Comparison of ENCODE assay signal across 1 cellular context in the genomic region with DNA sequence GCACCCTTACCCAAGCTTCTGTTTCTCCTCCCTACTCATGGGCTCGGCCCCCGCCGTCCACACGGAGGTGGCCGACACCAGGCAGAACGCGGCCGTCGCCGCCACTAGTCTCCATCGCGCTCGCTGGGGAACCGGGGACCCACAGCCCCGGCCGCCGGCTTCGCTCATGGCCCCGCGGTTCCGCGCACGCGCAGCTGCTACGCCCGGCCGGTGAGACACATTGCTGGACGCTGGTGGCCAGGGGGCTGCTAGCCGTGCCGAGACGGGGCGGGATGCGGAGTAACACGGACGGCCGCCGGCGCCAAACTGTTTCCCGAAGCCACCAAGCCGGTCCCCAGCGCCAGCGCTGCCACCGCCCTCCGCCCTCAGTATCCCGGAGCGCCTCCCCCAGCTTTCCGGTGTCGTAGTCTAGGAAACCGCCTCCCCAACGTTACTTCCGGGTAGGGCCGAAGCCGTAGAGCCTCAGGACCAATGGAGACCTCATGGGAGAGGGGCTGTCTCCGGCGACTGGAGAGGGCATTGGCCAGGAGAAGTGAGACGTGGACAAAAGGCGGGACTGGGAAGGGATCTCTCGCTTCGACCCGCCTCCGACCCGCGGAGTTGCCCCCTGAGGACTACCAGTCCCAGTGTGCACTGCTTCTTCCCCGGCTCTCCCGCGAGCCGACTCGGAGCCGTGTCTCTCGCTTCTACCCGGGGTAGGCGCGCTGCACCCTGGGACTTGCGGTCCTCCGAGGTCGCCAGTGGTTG.
A peak's percentile ranks its signal among the peaks of the same experiment; 100 is the strongest.
TF ChIP-seq lines count a peak whose summit lies in the region.

A gene with protein sequence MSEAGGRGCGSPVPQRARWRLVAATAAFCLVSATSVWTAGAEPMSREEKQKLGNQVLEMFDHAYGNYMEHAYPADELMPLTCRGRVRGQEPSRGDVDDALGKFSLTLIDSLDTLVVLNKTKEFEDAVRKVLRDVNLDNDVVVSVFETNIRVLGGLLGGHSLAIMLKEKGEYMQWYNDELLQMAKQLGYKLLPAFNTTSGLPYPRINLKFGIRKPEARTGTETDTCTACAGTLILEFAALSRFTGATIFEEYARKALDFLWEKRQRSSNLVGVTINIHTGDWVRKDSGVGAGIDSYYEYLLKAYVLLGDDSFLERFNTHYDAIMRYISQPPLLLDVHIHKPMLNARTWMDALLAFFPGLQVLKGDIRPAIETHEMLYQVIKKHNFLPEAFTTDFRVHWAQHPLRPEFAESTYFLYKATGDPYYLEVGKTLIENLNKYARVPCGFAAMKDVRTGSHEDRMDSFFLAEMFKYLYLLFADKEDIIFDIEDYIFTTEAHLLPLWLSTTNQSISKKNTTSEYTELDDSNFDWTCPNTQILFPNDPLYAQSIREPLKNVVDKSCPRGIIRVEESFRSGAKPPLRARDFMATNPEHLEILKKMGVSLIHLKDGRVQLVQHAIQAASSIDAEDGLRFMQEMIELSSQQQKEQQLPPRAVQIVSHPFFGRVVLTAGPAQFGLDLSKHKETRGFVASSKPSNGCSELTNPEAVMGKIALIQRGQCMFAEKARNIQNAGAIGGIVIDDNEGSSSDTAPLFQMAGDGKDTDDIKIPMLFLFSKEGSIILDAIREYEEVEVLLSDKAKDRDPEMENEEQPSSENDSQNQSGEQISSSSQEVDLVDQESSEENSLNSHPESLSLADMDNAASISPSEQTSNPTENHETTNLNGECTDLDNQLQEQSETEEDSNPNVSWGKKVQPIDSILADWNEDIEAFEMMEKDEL (minus strand): TSS at position 380 of the 747 bp plus-strand sequence. CDS start 212 bp downstream, at position 168.

TF ChIP-seq in K562, 482 proteins besides CTCF, POLR2A, EP300 and RAD21 (continued from another document and continues in another):
- TF ChIP-seq, protein P1, sequence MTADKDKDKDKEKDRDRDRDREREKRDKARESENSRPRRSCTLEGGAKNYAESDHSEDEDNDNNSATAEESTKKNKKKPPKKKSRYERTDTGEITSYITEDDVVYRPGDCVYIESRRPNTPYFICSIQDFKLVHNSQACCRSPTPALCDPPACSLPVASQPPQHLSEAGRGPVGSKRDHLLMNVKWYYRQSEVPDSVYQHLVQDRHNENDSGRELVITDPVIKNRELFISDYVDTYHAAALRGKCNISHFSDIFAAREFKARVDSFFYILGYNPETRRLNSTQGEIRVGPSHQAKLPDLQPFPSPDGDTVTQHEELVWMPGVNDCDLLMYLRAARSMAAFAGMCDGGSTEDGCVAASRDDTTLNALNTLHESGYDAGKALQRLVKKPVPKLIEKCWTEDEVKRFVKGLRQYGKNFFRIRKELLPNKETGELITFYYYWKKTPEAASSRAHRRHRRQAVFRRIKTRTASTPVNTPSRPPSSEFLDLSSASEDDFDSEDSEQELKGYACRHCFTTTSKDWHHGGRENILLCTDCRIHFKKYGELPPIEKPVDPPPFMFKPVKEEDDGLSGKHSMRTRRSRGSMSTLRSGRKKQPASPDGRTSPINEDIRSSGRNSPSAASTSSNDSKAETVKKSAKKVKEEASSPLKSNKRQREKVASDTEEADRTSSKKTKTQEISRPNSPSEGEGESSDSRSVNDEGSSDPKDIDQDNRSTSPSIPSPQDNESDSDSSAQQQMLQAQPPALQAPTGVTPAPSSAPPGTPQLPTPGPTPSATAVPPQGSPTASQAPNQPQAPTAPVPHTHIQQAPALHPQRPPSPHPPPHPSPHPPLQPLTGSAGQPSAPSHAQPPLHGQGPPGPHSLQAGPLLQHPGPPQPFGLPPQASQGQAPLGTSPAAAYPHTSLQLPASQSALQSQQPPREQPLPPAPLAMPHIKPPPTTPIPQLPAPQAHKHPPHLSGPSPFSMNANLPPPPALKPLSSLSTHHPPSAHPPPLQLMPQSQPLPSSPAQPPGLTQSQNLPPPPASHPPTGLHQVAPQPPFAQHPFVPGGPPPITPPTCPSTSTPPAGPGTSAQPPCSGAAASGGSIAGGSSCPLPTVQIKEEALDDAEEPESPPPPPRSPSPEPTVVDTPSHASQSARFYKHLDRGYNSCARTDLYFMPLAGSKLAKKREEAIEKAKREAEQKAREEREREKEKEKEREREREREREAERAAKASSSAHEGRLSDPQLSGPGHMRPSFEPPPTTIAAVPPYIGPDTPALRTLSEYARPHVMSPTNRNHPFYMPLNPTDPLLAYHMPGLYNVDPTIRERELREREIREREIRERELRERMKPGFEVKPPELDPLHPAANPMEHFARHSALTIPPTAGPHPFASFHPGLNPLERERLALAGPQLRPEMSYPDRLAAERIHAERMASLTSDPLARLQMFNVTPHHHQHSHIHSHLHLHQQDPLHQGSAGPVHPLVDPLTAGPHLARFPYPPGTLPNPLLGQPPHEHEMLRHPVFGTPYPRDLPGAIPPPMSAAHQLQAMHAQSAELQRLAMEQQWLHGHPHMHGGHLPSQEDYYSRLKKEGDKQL (CRISPR knock-in tag; IDR thresholded peaks at IDR 0.05; ENCODE audit: borderline replicate concordance) = no peak
- TF ChIP-seq FOXM1 (IDR thresholded peaks at IDR 0.05; ENCODE audit: low read depth) (no peak), FOXM1 (CRISPR knock-in tag; IDR thresholded peaks at IDR 0.05; ENCODE audit: low read depth) (no peak), SP1 (CRISPR knock-in tag; IDR thresholded peaks at IDR 0.05) (peak; percentile 88), ZNF764 (CRISPR knock-in tag; IDR thresholded peaks at IDR 0.05; ENCODE audit: low read depth) (no peak), ZNF197 (CRISPR knock-in tag; IDR thresholded peaks at IDR 0.05; ENCODE audit: low read depth) (no peak), NFRKB (IDR thresholded peaks at IDR 0.05; ENCODE audit: low read depth) (no peak), KLF16 (IDR thresholded peaks at IDR 0.05) (no peak), GABPA (tag; conservative IDR thresholded peaks at IDR 0.05; ENCODE audit: low read depth) (peak; percentile 96), ZC3H11A (IDR thresholded peaks at IDR 0.05; ENCODE audit: low read depth, low read length) (no peak), HMG20B (CRISPR knock-in tag; IDR thresholded peaks at IDR 0.05) (no peak), SMARCE1 (IDR thresholded peaks at IDR 0.05) (no peak), PHF21A (IDR thresholded peaks at IDR 0.05; ENCODE audit: borderline replicate concordance, low read depth) (no peak), GABPB2 (CRISPR knock-in tag; conservative IDR thresholded peaks at IDR 0.05) (no peak; the same call in 1 of the 2 replicates), ZNF561 (CRISPR knock-in tag; conservative IDR thresholded peaks at IDR 0.05) (no peak), NR2F6 (CRISPR knock-in tag; IDR thresholded peaks at IDR 0.05) (no peak), ZNF766 (CRISPR knock-in tag; conservative IDR thresholded peaks at IDR 0.05) (0 out of 2 replicates have a peak, but pooled peaks have one; percentile 54), EGR1 (conservative IDR thresholded peaks at IDR 0.05) (peak; percentile 67), ARNT (IDR thresholded peaks at IDR 0.05) (no peak; a peak in 1 of 4 replicates)
- TF ChIP-seq, protein P2, sequence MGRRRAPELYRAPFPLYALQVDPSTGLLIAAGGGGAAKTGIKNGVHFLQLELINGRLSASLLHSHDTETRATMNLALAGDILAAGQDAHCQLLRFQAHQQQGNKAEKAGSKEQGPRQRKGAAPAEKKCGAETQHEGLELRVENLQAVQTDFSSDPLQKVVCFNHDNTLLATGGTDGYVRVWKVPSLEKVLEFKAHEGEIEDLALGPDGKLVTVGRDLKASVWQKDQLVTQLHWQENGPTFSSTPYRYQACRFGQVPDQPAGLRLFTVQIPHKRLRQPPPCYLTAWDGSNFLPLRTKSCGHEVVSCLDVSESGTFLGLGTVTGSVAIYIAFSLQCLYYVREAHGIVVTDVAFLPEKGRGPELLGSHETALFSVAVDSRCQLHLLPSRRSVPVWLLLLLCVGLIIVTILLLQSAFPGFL (CRISPR knock-in tag; IDR thresholded peaks at IDR 0.05) = no peak
- TF ChIP-seq, protein P3, sequence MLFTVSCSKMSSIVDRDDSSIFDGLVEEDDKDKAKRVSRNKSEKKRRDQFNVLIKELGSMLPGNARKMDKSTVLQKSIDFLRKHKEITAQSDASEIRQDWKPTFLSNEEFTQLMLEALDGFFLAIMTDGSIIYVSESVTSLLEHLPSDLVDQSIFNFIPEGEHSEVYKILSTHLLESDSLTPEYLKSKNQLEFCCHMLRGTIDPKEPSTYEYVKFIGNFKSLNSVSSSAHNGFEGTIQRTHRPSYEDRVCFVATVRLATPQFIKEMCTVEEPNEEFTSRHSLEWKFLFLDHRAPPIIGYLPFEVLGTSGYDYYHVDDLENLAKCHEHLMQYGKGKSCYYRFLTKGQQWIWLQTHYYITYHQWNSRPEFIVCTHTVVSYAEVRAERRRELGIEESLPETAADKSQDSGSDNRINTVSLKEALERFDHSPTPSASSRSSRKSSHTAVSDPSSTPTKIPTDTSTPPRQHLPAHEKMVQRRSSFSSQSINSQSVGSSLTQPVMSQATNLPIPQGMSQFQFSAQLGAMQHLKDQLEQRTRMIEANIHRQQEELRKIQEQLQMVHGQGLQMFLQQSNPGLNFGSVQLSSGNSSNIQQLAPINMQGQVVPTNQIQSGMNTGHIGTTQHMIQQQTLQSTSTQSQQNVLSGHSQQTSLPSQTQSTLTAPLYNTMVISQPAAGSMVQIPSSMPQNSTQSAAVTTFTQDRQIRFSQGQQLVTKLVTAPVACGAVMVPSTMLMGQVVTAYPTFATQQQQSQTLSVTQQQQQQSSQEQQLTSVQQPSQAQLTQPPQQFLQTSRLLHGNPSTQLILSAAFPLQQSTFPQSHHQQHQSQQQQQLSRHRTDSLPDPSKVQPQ (CRISPR knock-in tag; IDR thresholded peaks at IDR 0.05; ENCODE audit: borderline replicate concordance) = no peak
- TF ChIP-seq, protein P4, sequence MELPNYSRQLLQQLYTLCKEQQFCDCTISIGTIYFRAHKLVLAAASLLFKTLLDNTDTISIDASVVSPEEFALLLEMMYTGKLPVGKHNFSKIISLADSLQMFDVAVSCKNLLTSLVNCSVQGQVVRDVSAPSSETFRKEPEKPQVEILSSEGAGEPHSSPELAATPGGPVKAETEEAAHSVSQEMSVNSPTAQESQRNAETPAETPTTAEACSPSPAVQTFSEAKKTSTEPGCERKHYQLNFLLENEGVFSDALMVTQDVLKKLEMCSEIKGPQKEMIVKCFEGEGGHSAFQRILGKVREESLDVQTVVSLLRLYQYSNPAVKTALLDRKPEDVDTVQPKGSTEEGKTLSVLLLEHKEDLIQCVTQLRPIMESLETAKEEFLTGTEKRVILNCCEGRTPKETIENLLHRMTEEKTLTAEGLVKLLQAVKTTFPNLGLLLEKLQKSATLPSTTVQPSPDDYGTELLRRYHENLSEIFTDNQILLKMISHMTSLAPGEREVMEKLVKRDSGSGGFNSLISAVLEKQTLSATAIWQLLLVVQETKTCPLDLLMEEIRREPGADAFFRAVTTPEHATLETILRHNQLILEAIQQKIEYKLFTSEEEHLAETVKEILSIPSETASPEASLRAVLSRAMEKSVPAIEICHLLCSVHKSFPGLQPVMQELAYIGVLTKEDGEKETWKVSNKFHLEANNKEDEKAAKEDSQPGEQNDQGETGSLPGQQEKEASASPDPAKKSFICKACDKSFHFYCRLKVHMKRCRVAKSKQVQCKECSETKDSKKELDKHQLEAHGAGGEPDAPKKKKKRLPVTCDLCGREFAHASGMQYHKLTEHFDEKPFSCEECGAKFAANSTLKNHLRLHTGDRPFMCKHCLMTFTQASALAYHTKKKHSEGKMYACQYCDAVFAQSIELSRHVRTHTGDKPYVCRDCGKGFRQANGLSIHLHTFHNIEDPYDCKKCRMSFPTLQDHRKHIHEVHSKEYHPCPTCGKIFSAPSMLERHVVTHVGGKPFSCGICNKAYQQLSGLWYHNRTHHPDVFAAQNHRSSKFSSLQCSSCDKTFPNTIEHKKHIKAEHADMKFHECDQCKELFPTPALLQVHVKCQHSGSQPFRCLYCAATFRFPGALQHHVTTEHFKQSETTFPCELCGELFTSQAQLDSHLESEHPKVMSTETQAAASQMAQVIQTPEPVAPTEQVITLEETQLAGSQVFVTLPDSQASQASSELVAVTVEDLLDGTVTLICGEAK (IDR thresholded peaks at IDR 0.05) = peak; percentile 95
- TF ChIP-seq, protein P4 (CRISPR knock-in tag; IDR thresholded peaks at IDR 0.05) = no peak
- TF ChIP-seq, protein P5, sequence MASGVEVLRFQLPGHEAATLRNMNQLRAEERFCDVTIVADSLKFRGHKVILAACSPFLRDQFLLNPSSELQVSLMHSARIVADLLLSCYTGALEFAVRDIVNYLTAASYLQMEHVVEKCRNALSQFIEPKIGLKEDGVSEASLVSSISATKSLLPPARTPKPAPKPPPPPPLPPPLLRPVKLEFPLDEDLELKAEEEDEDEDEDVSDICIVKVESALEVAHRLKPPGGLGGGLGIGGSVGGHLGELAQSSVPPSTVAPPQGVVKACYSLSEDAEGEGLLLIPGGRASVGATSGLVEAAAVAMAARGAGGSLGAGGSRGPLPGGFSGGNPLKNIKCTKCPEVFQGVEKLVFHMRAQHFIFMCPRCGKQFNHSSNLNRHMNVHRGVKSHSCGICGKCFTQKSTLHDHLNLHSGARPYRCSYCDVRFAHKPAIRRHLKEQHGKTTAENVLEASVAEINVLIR (CRISPR knock-in tag; IDR thresholded peaks at IDR 0.05) = peak; percentile 88
- TF ChIP-seq, protein P6, sequence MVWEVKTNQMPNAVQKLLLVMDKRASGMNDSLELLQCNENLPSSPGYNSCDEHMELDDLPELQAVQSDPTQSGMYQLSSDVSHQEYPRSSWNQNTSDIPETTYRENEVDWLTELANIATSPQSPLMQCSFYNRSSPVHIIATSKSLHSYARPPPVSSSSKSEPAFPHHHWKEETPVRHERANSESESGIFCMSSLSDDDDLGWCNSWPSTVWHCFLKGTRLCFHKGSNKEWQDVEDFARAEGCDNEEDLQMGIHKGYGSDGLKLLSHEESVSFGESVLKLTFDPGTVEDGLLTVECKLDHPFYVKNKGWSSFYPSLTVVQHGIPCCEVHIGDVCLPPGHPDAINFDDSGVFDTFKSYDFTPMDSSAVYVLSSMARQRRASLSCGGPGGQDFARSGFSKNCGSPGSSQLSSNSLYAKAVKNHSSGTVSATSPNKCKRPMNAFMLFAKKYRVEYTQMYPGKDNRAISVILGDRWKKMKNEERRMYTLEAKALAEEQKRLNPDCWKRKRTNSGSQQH (CRISPR knock-in tag; IDR thresholded peaks at IDR 0.05) = no peak
